In the genomic region with DNA sequence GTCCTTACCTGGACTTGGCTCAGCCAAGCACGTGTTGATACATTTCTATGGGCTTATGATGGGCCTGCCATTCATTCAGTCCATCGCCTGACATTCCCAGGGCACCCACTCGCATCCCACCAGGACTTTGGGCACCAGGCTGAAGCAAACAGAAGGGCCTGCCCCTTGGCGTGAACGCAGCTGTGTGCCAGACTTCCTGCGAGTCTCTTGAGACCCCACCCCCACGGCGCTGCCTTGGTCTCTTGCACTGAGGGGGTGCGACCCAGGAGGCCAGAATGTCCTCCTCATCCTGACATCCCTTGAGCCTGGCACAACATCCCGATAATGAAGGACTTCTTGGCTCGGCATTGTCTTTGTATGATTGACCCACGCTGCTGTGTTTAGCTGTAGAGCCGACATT, we compare ENCODE assay signal across 34 cellular contexts. TPM values are rescaled to one million over a fixed set of nuclear protein-coding genes. Genes with fewer than 3 reads are reported as not detected.
"Had no signal": no experiment of that assay in that cellular context is flagged by ENCODE, and none has a peak within 500 bp of the region (broad histone marks: within the 10 kb centered on the region; RNA-seq: fewer than 3 reads in every experiment).

No MANE protein-coding gene starts in this region.

- H3K4me1 Mint-ChIP-seq: stimulated activated naive CD8-positive, alpha-beta T cell treated with anti-CD3 and anti-CD28 coated beads, Interleukin-15, amount 100 ng/mL, for 72 hours had no signal

- H3K27ac ChIP-seq: colonic mucosa, epithelial cell of prostate, foreskin keratinocyte, gastroesophageal sphincter, heart left ventricle, neutrophil, pancreas, suprapubic skin, thyroid gland, upper lobe of left lung had no signal

- ATAC-seq: esophagus mucosa; foreskin keratinocyte; gastroesophageal sphincter; heart left ventricle; left lobe of liver; sciatic nerve; stimulated activated naive CD8-positive, alpha-beta T cell treated with anti-CD3 and anti-CD28 coated beads, Interleukin-15, amount 100 ng/mL, for 72 hours had no signal

- H3K4me1 ChIP-seq: colonic mucosa, foreskin keratinocyte, pancreas had no signal

- H3K36me3 ChIP-seq: colonic mucosa, gastroesophageal sphincter, heart left ventricle, neutrophil, pancreas, suprapubic skin, thyroid gland, upper lobe of left lung had no signal

- H3K27ac Mint-ChIP-seq: dendritic cell treated with granulocyte-macrophage colony-stimulating factor and Interleukin-4, amounts not matched to agents 40 ng/mL and 50 ng/mL, for 4 days; stimulated activated naive CD8-positive, alpha-beta T cell treated with anti-CD3 and anti-CD28 coated beads, Interleukin-15, amount 100 ng/mL, for 72 hours had no signal

- H3K27me3 ChIP-seq: colonic mucosa, gastroesophageal sphincter, neutrophil, pancreas, suprapubic skin, thyroid gland, upper lobe of left lung had no signal

- H3K4me3 Mint-ChIP-seq: central memory CD8-positive, alpha-beta T cell; dendritic cell treated with granulocyte-macrophage colony-stimulating factor and Interleukin-4, amounts not matched to agents 40 ng/mL and 50 ng/mL, for 4 days; endodermal cell; stimulated activated naive CD8-positive, alpha-beta T cell treated with anti-CD3 and anti-CD28 coated beads, Interleukin-15, amount 100 ng/mL, for 72 hours had no signal

- DNase-seq: colonic mucosa; effector CD8-positive, alpha-beta T cell; endodermal cell; foreskin keratinocyte; hypothalamus; mesenchymal stem cell; natural killer cell; retina; stimulated activated CD4-positive, alpha-beta T cell treated with anti-CD3 and anti-CD28 coated beads, Interleukin-12 subunit alpha, Interleukin-12 subunit beta, amount 100 ng/mL, for 4 hours; stimulated activated CD4-positive, alpha-beta T cell treated with anti-CD3 and anti-CD28 coated beads, Interleukin-1b, Interleukin-23, amount 100 ng/mL, for 48 hours; stimulated activated CD4-positive, alpha-beta T cell treated with anti-CD3 and anti-CD28 coated beads, Interleukin-4, amount 100 ng/mL, for 1 hour; stimulated activated CD8-positive, alpha-beta memory T cell treated with anti-CD3 and anti-CD28 coated beads, Interleukin-4, amount 100 ng/mL, for 48 hours; stimulated activated naive CD4-positive, alpha-beta T cell; stimulated activated naive CD8-positive, alpha-beta T cell treated with anti-CD3 and anti-CD28 coated beads, Interleukin-15, amount 100 ng/mL, for 72 hours; thyroid gland had no signal

- H3K9me3 Mint-ChIP-seq: central memory CD8-positive, alpha-beta T cell; dendritic cell treated with granulocyte-macrophage colony-stimulating factor and Interleukin-4, amounts not matched to agents 40 ng/mL and 50 ng/mL, for 4 days; natural killer cell; stimulated activated naive CD8-positive, alpha-beta T cell treated with anti-CD3 and anti-CD28 coated beads, Interleukin-15, amount 100 ng/mL, for 72 hours had no signal

- H3K4me3 ChIP-seq: colonic mucosa, gastroesophageal sphincter, heart left ventricle, pancreas, smooth muscle cell, suprapubic skin, thyroid gland, upper lobe of left lung had no signal

- H3K9me3 ChIP-seq: colonic mucosa, gastroesophageal sphincter, neutrophil, pancreas, suprapubic skin, thyroid gland, upper lobe of left lung had no signal

- H3K36me3 Mint-ChIP-seq: natural killer cell had no signal

RNA-seq across cellular contexts. Expression of a gene that starts 1.5 kb away (rescaled TPM):
- total RNA-seq: chondrocyte, colonic mucosa, esophagus mucosa, fibroblast of lung, foreskin keratinocyte, left lobe of liver, lung microvascular endothelial cell, natural killer cell, posterior vena cava, pulmonary artery endothelial cell, smooth muscle cell, thyroid gland had no signal
- polyA plus RNA-seq: fibroblast of lung, heart left ventricle, neural cell, pancreas, smooth muscle cell had no signal
